Comparison of ENCODE assay signal across 9 cellular contexts in genomic region chr6:40550096-40550731, GRCh38. TPM values are rescaled to one million over a fixed set of nuclear protein-coding genes. Genes with fewer than 3 reads are reported as not detected.
DNase-seq lines count a peak whose midpoint lies in the region; ATAC-seq and TF ChIP-seq lines count a peak whose summit lies in the region.
"Had no signal": no experiment of that assay in that cellular context is flagged by ENCODE, and none has a peak within 500 bp of the region (broad histone marks: within the 10 kb centered on the region; RNA-seq: fewer than 3 reads in every experiment).

No MANE protein-coding gene starts in this region.

- DNase-seq in NCI-H1417 (lab: John Stamatoyannopoulos, UW) = peak; percentile 4 to 45 (median 41)
- DNase-seq in NCI-H1417 treated with DMSO at 0.1 percent for 48 hours (lab: John Stamatoyannopoulos, UW) = no peak
- DNase-seq in HPDE6-E6E7 (ENCODE audit: extremely low spot score) = peak; percentile 6
- peak; percentile 39 for DNase-seq in SKM-1 (lab: John Stamatoyannopoulos, UW; ENCODE audit: unreplicated experiment)
- DNase-seq in fibroblast of pulmonary artery (ENCODE audit: low read depth) = peak; percentile 66
- DNase-seq in psoas muscle = no peak
- no peak for DNase-seq in stimulated activated naive CD4-positive, alpha-beta T cell treated with Interleukin-2 at 50 U/mL for 16 hours (lab: John Stamatoyannopoulos, UW)

- ATAC-seq in psoas muscle = peak in 3 of 4 donors; percentile 44 to 47 (median 45)
- ATAC-seq in HG03196 (IDR thresholded peaks at IDR 0.05; ENCODE audit: unreplicated experiment) = no peak

- intact Hi-C loops in psoas muscle (cut with DNase I) = no loop called here

- H3K27ac ChIP-seq in psoas muscle = no peak overlapping the region
- H3K27ac ChIP-seq: BLaER1 treated with 17β-estradiol and CSF1 and Interleukin-3, amounts not matched to agents 10 nM and 100 nM had no signal

- H3K4me1 ChIP-seq in psoas muscle = no peaks in the 10 kb centered on the region

- TF ChIP-seq CTCF in fibroblast of pulmonary artery (IDR thresholded peaks at IDR 0.05; ENCODE audit: low read length, missing control alignments) (peak; percentile 75), psoas muscle (IDR thresholded peaks at IDR 0.05) (peak; percentile 38)

- H3K4me3 ChIP-seq in fibroblast of pulmonary artery (replicated peaks; ENCODE audit: low read depth, low read length) (no peak overlapping the region), psoas muscle (no peak overlapping the region)
- H3K4me3 ChIP-seq: BLaER1 treated with 17β-estradiol and CSF1 and Interleukin-3, amounts not matched to agents 10 nM and 100 nM had no signal

- H3K9me3 ChIP-seq in psoas muscle = no peaks in the 10 kb centered on the region
- H3K9me3 ChIP-seq: BLaER1 treated with 17β-estradiol and CSF1 and Interleukin-3, amounts not matched to agents 10 nM and 100 nM had no signal

- no peaks in the 10 kb centered on the region for H3K27me3 ChIP-seq in psoas muscle (ENCODE audit: insufficient read depth in 3 of 3, low read length in 2 of 3)
- H3K27me3 ChIP-seq: BLaER1 treated with 17β-estradiol and CSF1 and Interleukin-3, amounts not matched to agents 10 nM and 100 nM had no signal

- WGBS in psoas muscle, 3 donors = 65 to 80% (median 73%) methylated on average over 7 of the region's 7 CpGs

- no peaks in the 10 kb centered on the region for H3K36me3 ChIP-seq in psoas muscle (ENCODE audit: insufficient read depth in 1 of 2, low read depth in 1 of 2)

RNA-seq across cellular contexts. Expression of gene LRFN2, which starts 37.0 kb away (rescaled TPM):
- not detected for total RNA-seq in psoas muscle
- polyA plus RNA-seq in psoas muscle = under 1 TPM in 1 of 3 donors, not detected in 2; 0.06 TPM

Comparison
In these comparisons a context has a peak if more than half of its experiments do, and no peak if none do; other contexts are left out.
1. DNase-seq: peak in NCI-H1417 (3 of 3), HPDE6-E6E7 (single experiment), SKM-1 (single experiment) and fibroblast of pulmonary artery (single experiment); none in NCI-H1417 treated with DMSO at 0.1 percent for 48 hours (single experiment), psoas muscle (0 of 2) and stimulated activated naive CD4-positive, alpha-beta T cell treated with Interleukin-2 at 50 U/mL for 16 hours (single experiment).